In the genomic region with DNA sequence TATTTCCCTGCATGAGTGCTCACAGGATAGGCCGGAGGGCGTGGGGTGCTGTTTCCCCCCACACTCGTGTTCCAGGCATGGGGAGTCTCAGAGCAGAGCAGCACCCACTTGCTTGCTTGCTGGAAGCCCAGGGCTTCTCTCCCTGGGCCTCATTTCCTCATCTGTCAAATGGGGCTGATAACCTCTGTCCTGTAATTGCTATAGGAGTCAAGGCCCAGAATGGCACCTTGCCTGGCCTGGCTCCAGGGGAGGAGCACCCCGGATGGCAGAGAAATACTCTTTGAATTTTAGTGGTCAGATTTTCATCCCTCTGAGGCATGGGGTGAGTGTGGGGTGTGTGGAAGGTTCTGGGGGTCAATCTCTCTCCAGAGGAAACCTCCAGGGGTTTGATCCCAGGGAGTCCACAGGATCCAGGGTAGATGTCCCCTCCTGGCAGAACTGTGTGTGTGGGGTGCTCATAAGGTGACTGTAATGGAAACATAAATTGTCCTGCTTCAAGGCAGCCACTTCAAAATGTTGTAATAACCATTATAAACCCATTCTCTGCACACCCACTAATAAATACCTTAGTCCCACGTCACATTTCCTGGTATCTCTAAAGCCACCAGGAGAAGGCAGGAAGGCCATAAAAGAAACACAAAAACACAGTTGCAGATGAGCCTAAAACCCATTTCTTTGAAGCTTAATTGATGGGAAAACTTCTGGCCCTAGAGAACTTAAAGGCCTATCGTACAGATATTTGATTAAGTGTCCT, we compare ENCODE assay signal across 29 cellular contexts.
DNase-seq lines count a peak whose midpoint lies in the region; FAIRE-seq lines count a peak whose summit lies in the region.
"Had no signal": no experiment of that assay in that cellular context is flagged by ENCODE, and none has a peak within 500 bp of the region (broad histone marks: within the 10 kb centered on the region; RNA-seq: fewer than 3 reads in every experiment).

No MANE protein-coding gene starts in this region.

- H3K4me3 ChIP-seq in GM23248 (no peak overlapping the region), H7 (ENCODE audit: insufficient read depth, low read depth, low read length) (no peak overlapping the region)
- H3K4me3 ChIP-seq: BLaER1, breast epithelium, right lobe of liver, SJSA1, tibial artery had no signal

- no peaks in the 10 kb centered on the region for H3K36me3 ChIP-seq in GM23248 (ENCODE audit: low read depth)
- H3K36me3 ChIP-seq in H7 (replicated peaks; ENCODE audit: control insufficient read depth, insufficient read depth, low read length) = no peaks in the 10 kb centered on the region
- H3K36me3 ChIP-seq: BLaER1, breast epithelium, right lobe of liver, SJSA1, tibial artery had no signal

- FAIRE-seq in urothelium cell line (lab: Jason Lieb, UNC) = peak; percentile 76
- FAIRE-seq: GM18507, RCC 7860 had no signal

- H3K4me1 ChIP-seq in GM23248 (ENCODE audit: insufficient read depth) = no peaks in the 10 kb centered on the region
- H3K4me1 ChIP-seq: breast epithelium, right lobe of liver, SJSA1, tibial artery had no signal

- no peaks in the 10 kb centered on the region for H3K27me3 ChIP-seq in GM23248 (replicated peaks; ENCODE audit: insufficient read depth)
- no peaks in the 10 kb centered on the region for H3K27me3 ChIP-seq in H7 (ENCODE audit: control insufficient read depth, insufficient read depth, low read length)
- H3K27me3 ChIP-seq: BLaER1, breast epithelium, right lobe of liver, SJSA1, tibial artery had no signal

- no peaks in the 10 kb centered on the region for H3F3A ChIP-seq in GM23248 (ENCODE audit: insufficient read depth)

- H3K9me2 ChIP-seq in GM23248 (ENCODE audit: insufficient read depth) = no peaks in the 10 kb centered on the region

- no peak overlapping the region for H2AFZ ChIP-seq in GM23248

- in situ Hi-C loops in GM23248 (cut with MboI) = no loop called here

- H3K4me2 ChIP-seq in GM23248 (ENCODE audit: unreplicated experiment) = no peak overlapping the region
- H3K4me2 ChIP-seq: BLaER1 had no signal

- no peak overlapping the region for H3K9ac ChIP-seq in GM23248
- H3K9ac ChIP-seq: BLaER1 had no signal

- H3K9me3 ChIP-seq in GM23248 (ENCODE audit: low read depth) = no peaks in the 10 kb centered on the region
- H3K9me3 ChIP-seq: BLaER1, breast epithelium, right lobe of liver, SJSA1, tibial artery had no signal

- no peaks in the 10 kb centered on the region for H4K20me1 ChIP-seq in GM23248 (ENCODE audit: insufficient read depth)
- H4K20me1 ChIP-seq: BLaER1 had no signal

- no peak overlapping the region for H3K27ac ChIP-seq in GM23248
- H3K27ac ChIP-seq: BLaER1, breast epithelium, right lobe of liver, SJSA1, tibial artery, VCaP had no signal

- H3K79me2 ChIP-seq in GM23248 (ENCODE audit: insufficient read depth) = no peaks in the 10 kb centered on the region

- DNase-seq in GM23248 (peak; percentile 45), SW480 (ENCODE audit: low spot score) (peak; percentile 91), mesenteric fat pad (ENCODE audit: low spot score) (peak; percentile 26), urothelium cell line (ENCODE audit: low spot score) (no peak), H7 (no peak), H4 (ENCODE audit: low spot score) (no peak), middle frontal gyrus (ENCODE audit: extremely low spot score, low spot score) (no peak)
- DNase-seq: activated CD4-positive, alpha-beta T cell treated with anti-CD3 and anti-CD28 coated beads, Interleukin-2, amount 50 U/mL, for 1 hour; activated gamma-delta T cell; activated naive CD8-positive, alpha-beta T cell treated with anti-CD3 and anti-CD28 coated beads for 36 hours; activated T-cell treated with anti-CD3 and anti-CD28 coated beads, Interleukin-2, amount 50 U/mL, for 24 hours; anterior cingulate cortex; effector CD4-positive, alpha-beta T cell; GDM1; hypothalamus; IMR-90; NCI-H1694; NCI-H446; NCI-H774; right lobe of liver; stimulated activated CD4-positive, alpha-beta T cell treated with anti-CD3 and anti-CD28 coated beads, Interleukin-4, amount 100 ng/mL, for 1 hour; T1000 had no signal

- WGBS in GM23248 (ENCODE audit: low coverage in 1 of 2, low lambda C conversion rate in 2 of 2, missing lambda C conversion rate in 2 of 2), 2 experiments = 56 to 57% methylated on average over 6 of the region's 6 CpGs

Comparison
In these comparisons a context has a peak if more than half of its experiments do, and no peak if none do; other contexts are left out.
1. DNase-seq: peak in GM23248 (single experiment), SW480 (single experiment) and mesenteric fat pad (single experiment); none in urothelium cell line (single experiment), H7 (single experiment), H4 (single experiment) and middle frontal gyrus (single experiment).